Comparison of ENCODE assay signal across 15 cellular contexts in the genomic region with DNA sequence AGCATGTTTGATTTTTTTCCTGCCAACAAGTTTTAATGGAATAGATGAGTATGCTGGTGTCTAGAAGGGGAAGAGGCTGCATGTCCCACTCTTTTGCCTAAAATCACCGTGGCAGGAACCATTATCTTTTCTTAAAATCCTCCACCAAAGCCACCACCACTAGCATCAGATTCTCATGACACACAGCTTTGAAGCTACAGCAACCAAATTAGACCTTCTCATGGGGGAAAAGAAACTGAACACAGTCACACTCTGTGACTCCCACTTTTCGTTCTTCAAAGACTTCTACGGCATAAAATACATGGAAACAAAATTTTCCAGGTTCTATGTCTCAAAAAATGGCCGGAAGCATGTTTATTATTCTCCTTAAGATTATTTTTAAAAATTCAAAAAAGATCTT.
DNase-seq lines count a peak whose midpoint lies in the region; ATAC-seq and TF ChIP-seq lines count a peak whose summit lies in the region.
"Had no signal": no experiment of that assay in that cellular context is flagged by ENCODE, and none has a peak within 500 bp of the region (broad histone marks: within the 10 kb centered on the region; RNA-seq: fewer than 3 reads in every experiment).

No MANE protein-coding gene starts in this region.

- peaks cover 85% of the 10 kb centered on the region for H3K4me1 Mint-ChIP-seq in activated CD4-positive, alpha-beta T cell treated with anti-CD3 and anti-CD28 coated beads for 36 hours
- H3K4me1 Mint-ChIP-seq in central memory CD8-positive, alpha-beta T cell, result peaks cover 69% of the 10 kb centered on the region

- WGBS in esophagus squamous epithelium, 2 donors, result 79 to 89% methylated on average over 4 of the region's 4 CpGs

- TF ChIP-seq POLR2A in esophagus squamous epithelium (IDR thresholded peaks at IDR 0.05), result no peak

- TF ChIP-seq CTCF in esophagus squamous epithelium (IDR thresholded peaks at IDR 0.05), result no peak

- POLR2A ChIA-PET in activated CD4-positive, alpha-beta T cell treated with anti-CD3 and anti-CD28 coated beads for 36 hours (lab: Charles Lee), result interaction anchor here (0.6 kb wide), 1 partner anchor 95 kb away, joined by 8 read pairs; no protein-coding TSS in a partner anchor

- ATAC-seq in activated CD4-positive, alpha-beta T cell treated with anti-CD3 and anti-CD28 coated beads for 36 hours, result no peak
- ATAC-seq in GM19395 (IDR thresholded peaks at IDR 0.05; ENCODE audit: unreplicated experiment) (peak; percentile 49), HG02938 (IDR thresholded peaks at IDR 0.05; ENCODE audit: unreplicated experiment) (peak; percentile 34)
- ATAC-seq in central memory CD8-positive, alpha-beta T cell (replicated peaks; ENCODE audit: extremely low read depth, poor library complexity, severe bottlenecking), result no peak

- in situ Hi-C loops in G401 (cut with HindIII; ENCODE audit: low sequenced_read_pairs), result no loop called here

- H3K9me3 ChIP-seq in esophagus squamous epithelium, result no peaks in the 10 kb centered on the region

- intact Hi-C loops in activated CD4-positive, alpha-beta T cell treated with anti-CD3 and anti-CD28 coated beads for 36 hours (cut with DNase I, micrococcal nuclease), result loop anchor here in 1 of 2 experiments (2.0 to 10.0 kb wide), 3 partner anchors 80 to 193 kb away; a partner anchor contains a TSS
- intact Hi-C loops in esophagus squamous epithelium (cut with DNase I), result no loop called here

- no peak overlapping the region for H3K27ac ChIP-seq in esophagus squamous epithelium
- H3K27ac ChIP-seq: 22Rv1 had no signal

- peak overlapping the region; percentile 42 for H3K27ac Mint-ChIP-seq in activated CD4-positive, alpha-beta T cell treated with anti-CD3 and anti-CD28 coated beads for 36 hours
- peak overlapping the region; percentile 41 for H3K27ac Mint-ChIP-seq in central memory CD8-positive, alpha-beta T cell (ENCODE audit: low read depth)
- H3K27ac Mint-ChIP-seq: CD4-positive, alpha-beta T cell had no signal

- CTCF ChIA-PET in activated CD4-positive, alpha-beta T cell treated with anti-CD3 and anti-CD28 coated beads for 36 hours (lab: Charles Lee), result no interaction called here

- H3K4me3 ChIP-seq in esophagus squamous epithelium, result no peak overlapping the region
- H3K4me3 ChIP-seq: dorsolateral prefrontal cortex, skin epidermis had no signal

- H3K27me3 ChIP-seq in esophagus squamous epithelium, result no peaks in the 10 kb centered on the region
- H3K27me3 ChIP-seq: dorsolateral prefrontal cortex had no signal

- no peaks in the 10 kb centered on the region for H3K27me3 Mint-ChIP-seq in activated CD4-positive, alpha-beta T cell treated with anti-CD3 and anti-CD28 coated beads for 36 hours
- no peaks in the 10 kb centered on the region for H3K27me3 Mint-ChIP-seq in central memory CD8-positive, alpha-beta T cell
- H3K27me3 Mint-ChIP-seq: CD4-positive, alpha-beta T cell had no signal

- DNase-seq in activated CD4-positive, alpha-beta T cell treated with anti-CD3 and anti-CD28 coated beads for 36 hours, result no peak
- DNase-seq in activated CD4-positive, alpha-beta T cell treated with anti-CD3 and anti-CD28 coated beads for 4 hours, result no peak
- DNase-seq in central memory CD8-positive, alpha-beta T cell (ENCODE audit: low spot score in 2 of 2), result no peak
- DNase-seq in G401 (ENCODE audit: low spot score) (no peak), SW480 (ENCODE audit: low spot score) (no peak), esophagus squamous epithelium (lab: John Stamatoyannopoulos, UW) (no peak)
- DNase-seq: CD4-positive, alpha-beta T cell; dorsolateral prefrontal cortex; NCI-H187 treated with DMSO at 0.1 percent for 48 hours; NCI-H82; SHP77 treated with DMSO at 0.1 percent for 48 hours had no signal

- H3K4me1 ChIP-seq in esophagus squamous epithelium, result peaks cover 4 to 32% (median 17%) of the 10 kb centered on the region in 3 donors

- no peak overlapping the region for H3K4me3 Mint-ChIP-seq in activated CD4-positive, alpha-beta T cell treated with anti-CD3 and anti-CD28 coated beads for 36 hours
- H3K4me3 Mint-ChIP-seq in central memory CD8-positive, alpha-beta T cell, result no peak overlapping the region
- H3K4me3 Mint-ChIP-seq: CD4-positive, alpha-beta T cell had no signal

- peaks cover 1% of the 10 kb centered on the region for H3K36me3 Mint-ChIP-seq in activated CD4-positive, alpha-beta T cell treated with anti-CD3 and anti-CD28 coated beads for 36 hours (ENCODE audit: low read depth)
- H3K36me3 Mint-ChIP-seq in central memory CD8-positive, alpha-beta T cell (ENCODE audit: insufficient read depth), result no peaks in the 10 kb centered on the region

- no peaks in the 10 kb centered on the region for H3K36me3 ChIP-seq in esophagus squamous epithelium

- no peaks in the 10 kb centered on the region for H3K9me3 Mint-ChIP-seq in activated CD4-positive, alpha-beta T cell treated with anti-CD3 and anti-CD28 coated beads for 36 hours (ENCODE audit: low read depth)
- H3K9me3 Mint-ChIP-seq in central memory CD8-positive, alpha-beta T cell, result no peaks in the 10 kb centered on the region
- H3K9me3 Mint-ChIP-seq: CD4-positive, alpha-beta T cell had no signal

Comparison
In these comparisons a context has a peak if more than half of its experiments do, and no peak if none do; other contexts are left out.
1. ATAC-seq: peak in GM19395 (single experiment) and HG02938 (single experiment); none in activated CD4-positive, alpha-beta T cell treated with anti-CD3 and anti-CD28 coated beads for 36 hours (single experiment) and central memory CD8-positive, alpha-beta T cell (single experiment).